1 cellular context compared by ENCODE assay signal in the genomic region with DNA sequence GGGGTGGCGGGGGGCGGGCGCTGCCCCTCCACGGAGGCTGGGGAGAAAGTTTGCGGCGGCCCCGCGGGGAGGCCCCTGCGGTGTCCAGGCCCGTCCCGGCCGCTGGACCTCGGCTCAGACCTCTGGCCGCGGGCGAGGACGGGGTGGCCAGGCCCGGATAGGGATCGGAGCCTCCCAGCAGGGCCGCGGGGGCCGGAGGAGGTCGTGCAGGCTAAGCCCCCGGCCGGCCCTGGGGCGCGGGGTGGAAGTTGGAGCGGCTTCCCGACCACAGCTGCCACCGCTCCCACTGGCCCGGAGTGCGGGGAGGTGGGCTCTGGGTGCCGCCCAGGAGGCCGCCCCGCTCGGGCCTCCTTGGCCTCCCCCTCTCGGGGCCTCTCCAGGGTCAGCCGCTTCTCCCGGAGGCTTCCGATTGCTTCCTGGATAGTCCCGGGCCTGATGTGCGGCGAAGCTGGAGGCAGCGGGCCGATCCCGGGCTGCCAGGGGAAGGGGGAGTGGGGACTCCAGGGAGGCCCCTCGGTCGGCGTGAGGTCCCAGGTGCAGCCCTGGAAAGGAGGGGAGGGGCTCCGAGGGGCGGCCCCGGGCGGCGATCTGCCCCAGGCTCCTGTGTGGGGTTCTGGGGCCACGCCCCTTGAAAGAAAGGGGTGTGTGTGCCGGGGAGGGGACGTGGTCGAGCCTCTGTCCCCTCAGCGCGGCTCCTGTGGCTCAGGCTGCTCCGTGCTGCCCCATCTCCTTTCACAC.
TF ChIP-seq lines count a peak whose summit lies in the region.

No MANE protein-coding gene starts in this region.

TF ChIP-seq in IMR-90, 13 proteins besides CTCF, POLR2A, EP300 and RAD21 (continued from another document):
- TF ChIP-seq ELK1 (IDR thresholded peaks at IDR 0.05; ENCODE audit: borderline replicate concordance, low read depth, low read length) (no peak), RCOR1 (IDR thresholded peaks at IDR 0.05; ENCODE audit: insufficient replicate concordance, low read length) (no peak), FOS (IDR thresholded peaks at IDR 0.05; ENCODE audit: low read depth, low read length) (no peak), RFX5 (IDR thresholded peaks at IDR 0.05; ENCODE audit: low read depth, low read length) (no peak), MAFK (IDR thresholded peaks at IDR 0.05; ENCODE audit: low read depth, low read length) (no peak), BHLHE40 (IDR thresholded peaks at IDR 0.05; ENCODE audit: low read depth, low read length) (no peak), USF2 (IDR thresholded peaks at IDR 0.05; ENCODE audit: low read depth, low read length) (no peak), CHD1 (IDR thresholded peaks at IDR 0.05; ENCODE audit: low read depth, low read length) (no peak), NFE2L2 (IDR thresholded peaks at IDR 0.05; ENCODE audit: low read depth, low read length) (no peak), CEBPB (IDR thresholded peaks at IDR 0.05; ENCODE audit: low read depth, low read length) (no peak)
